In the genomic region with DNA sequence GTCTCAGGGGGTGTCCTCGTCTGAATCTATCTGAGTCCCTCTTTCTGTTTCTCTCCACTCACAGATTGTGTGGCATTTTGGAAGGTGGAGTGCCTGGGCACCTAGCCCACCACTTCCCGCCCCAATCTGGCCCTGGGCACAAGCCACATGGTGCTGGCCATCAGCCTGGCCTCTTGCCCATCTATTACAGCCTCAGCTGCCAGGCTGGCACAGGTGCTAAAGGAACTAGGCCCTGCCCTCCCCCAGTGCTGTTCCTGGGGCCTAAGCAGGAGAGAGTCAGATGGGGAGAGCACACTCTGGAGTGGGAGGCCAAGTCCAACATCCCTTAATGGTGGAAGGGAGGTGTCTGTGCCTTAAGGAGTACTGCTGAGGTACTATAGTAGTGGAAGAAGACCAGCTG, we compare ENCODE assay signal across 1 cellular context.
TF ChIP-seq lines count a peak whose summit lies in the region.

No MANE protein-coding gene starts in this region.

TF ChIP-seq in HepG2, 621 proteins besides CTCF, POLR2A, EP300 and RAD21:
- TF ChIP-seq SMYD3 (CRISPR knock-in tag; IDR thresholded peaks at IDR 0.05) (no peak), CREB1 (IDR thresholded peaks at IDR 0.05) (no peak), CREB1 (CRISPR knock-in tag; IDR thresholded peaks at IDR 0.05) (no peak), ZBTB7A (CRISPR knock-in tag; IDR thresholded peaks at IDR 0.05) (no peak), NFE2L1 (CRISPR knock-in tag; IDR thresholded peaks at IDR 0.05; ENCODE audit: borderline replicate concordance) (no peak), ZNF547 (CRISPR knock-in tag; IDR thresholded peaks at IDR 0.05) (no peak)
